32 cellular contexts compared by ENCODE assay signal in the genomic region with DNA sequence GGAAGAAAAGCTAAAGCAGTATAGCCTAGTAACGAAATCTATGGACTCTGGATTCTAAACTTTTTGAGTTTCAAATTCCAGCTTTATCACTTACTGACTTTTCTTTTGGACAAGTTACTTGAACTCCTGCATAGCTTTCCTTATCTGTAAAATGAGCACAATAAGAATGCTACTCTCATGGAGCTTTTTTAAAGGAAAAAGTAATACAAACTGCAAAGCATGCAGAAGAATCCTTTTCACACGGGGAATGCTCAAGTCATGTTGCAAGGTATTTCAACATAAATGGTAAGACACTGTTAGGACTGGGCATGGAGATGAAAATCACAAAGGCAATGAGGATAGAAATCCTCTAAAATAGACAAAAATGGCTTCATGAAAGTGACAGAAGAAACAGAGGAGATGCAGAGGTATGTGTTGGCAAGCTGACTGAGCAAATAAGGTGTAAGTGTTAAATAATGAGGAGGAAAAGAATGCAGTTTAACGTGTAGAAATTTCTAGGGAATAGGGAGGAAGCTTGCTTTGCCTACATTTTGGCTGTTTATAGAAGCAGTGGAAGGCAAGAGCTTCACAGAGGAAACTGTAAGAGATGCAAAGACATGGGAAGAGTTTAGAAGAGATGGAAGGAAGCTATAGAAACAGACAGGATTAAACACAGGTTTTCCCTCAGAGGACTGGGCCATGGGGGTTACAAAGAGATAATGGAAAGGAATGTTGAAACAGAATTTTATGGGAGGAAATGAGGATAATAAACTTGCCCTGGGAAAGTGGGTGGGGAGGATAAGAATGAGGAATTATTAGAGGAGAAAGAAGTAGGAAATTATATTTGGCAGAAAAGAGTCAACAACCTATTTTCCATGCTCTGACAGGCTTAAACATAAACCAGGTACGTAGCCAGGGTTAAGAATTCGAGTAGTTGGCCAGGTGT. TPM values are rescaled to one million over a fixed set of nuclear protein-coding genes. Genes with fewer than 3 reads are reported as not detected.
A peak's percentile ranks its signal among the peaks of the same experiment; 100 is the strongest.
DNase-seq lines count a peak whose midpoint lies in the region; TF ChIP-seq lines count a peak whose summit lies in the region.
"Had no signal": no experiment of that assay in that cellular context is flagged by ENCODE, and none has a peak within 500 bp of the region (broad histone marks: within the 10 kb centered on the region; RNA-seq: fewer than 3 reads in every experiment).

No MANE protein-coding gene starts in this region.

- no peaks in the 10 kb centered on the region for H3F3A ChIP-seq in PC-9 (ENCODE audit: insufficient read depth, low read depth)

- TSS peak; percentile 98 for BruUV-seq in Caco-2 (replicated peaks; lab: Mats Ljungman, UMichigan)
- no TSS peak for BruUV-seq in PC-9 (replicated peaks; lab: Mats Ljungman, UMichigan)

- H2AK5ac ChIP-seq in trophoblast cell (ENCODE audit: low read length): no peak overlapping the region

- 100% methylated on average over 1 of the region's 5 CpGs for WGBS in trophoblast cell (ENCODE audit: extremely low coverage, insufficient coverage, insufficient read length)

- no peak overlapping the region for H4K91ac ChIP-seq in trophoblast cell (ENCODE audit: low read depth, low read length)

- no peak overlapping the region for H3K27ac ChIP-seq in PC-9
- no peak overlapping the region for H3K27ac ChIP-seq in trophoblast cell (ENCODE audit: low read depth, low read length)
- no peak overlapping the region for H3K27ac ChIP-seq in brain microvascular endothelial cell
- no peak overlapping the region for H3K27ac ChIP-seq in right atrium auricular region
- H3K27ac ChIP-seq: esophagus squamous epithelium, gastroesophageal sphincter, HL-60, SK-N-MC, suprapubic skin had no signal

- peak; percentile 41 to 50 for DNase-seq in Caco-2
- DNase-seq in PC-9: peak in 1 of 2 experiments; percentile 38
- DNase-seq in fibroblast of pulmonary artery (ENCODE audit: low read depth): peak; percentile 28
- peak; percentile 41 to 91 for DNase-seq in trophoblast cell
- no peak for DNase-seq in brain microvascular endothelial cell
- DNase-seq in activated naive CD4-positive, alpha-beta T cell treated with anti-CD3 and anti-CD28 coated beads, Interleukin-2, amount 10 ng/mL, durations not matched to agents 7 days and 5 days: no peak
- no peak for DNase-seq in right atrium auricular region (ENCODE audit: low spot score)
- DNase-seq in activated CD8-positive, alpha-beta memory T cell treated with anti-CD3 and anti-CD28 coated beads, Interleukin-2, amount 50 U/mL, for 4 hours: no peak
- DNase-seq: activated CD4-positive, alpha-beta T cell treated with anti-CD3 and anti-CD28 coated beads, Interleukin-2, amount 50 U/mL, for 1 hour; activated CD4-positive, CD25-positive, alpha-beta regulatory T cell; activated gamma-delta T cell; activated T-cell treated with anti-CD3 and anti-CD28 coated beads, Interleukin-2, amount 50 U/mL, for 4 hours; BE2C; CD8-positive, alpha-beta T cell; central memory CD4-positive, alpha-beta T cell; DMS 273 treated with DMSO at 0.1 percent for 48 hours; esophagus squamous epithelium; NCI-H2107; stimulated activated naive CD4-positive, alpha-beta T cell had no signal

- POLR2A ChIA-PET in Caco-2 (lab: Charles Lee) (no interaction called here), PC-9 (lab: Charles Lee; ENCODE audit: unreplicated experiment) (no interaction called here)

- H3K27ac Mint-ChIP-seq in Caco-2 (ENCODE audit: unreplicated experiment): peak overlapping the region; percentile 58
- no peak overlapping the region for H3K27ac Mint-ChIP-seq in activated naive CD4-positive, alpha-beta T cell treated with anti-CD3 and anti-CD28 coated beads, Interleukin-2, amount 10 ng/mL, durations not matched to agents 7 days and 5 days
- H3K27ac Mint-ChIP-seq: CD8-positive, alpha-beta T cell; dendritic cell treated with granulocyte-macrophage colony-stimulating factor and Interleukin-4, amounts not matched to agents 40 ng/mL and 50 ng/mL, for 4 days; natural killer cell treated with Interleukin-12 subunit alpha and Interleukin-12 subunit beta and Interleukin-15 and Interleukin-18, amount 100 ng/mL, for 72 hours had no signal

- intact Hi-C loops in Caco-2 (cut with micrococcal nuclease; ENCODE audit: unreplicated experiment) (loop anchor here (1.0 to 10.0 kb wide), 2 partner anchors 29 to 376 kb away; partner anchors contain the start of gene SNX13), PC-9 (cut with micrococcal nuclease; ENCODE audit: unreplicated experiment) (no loop called here)

- H3K36me3 ChIP-seq in Caco-2 (ENCODE audit: control insufficient read depth, insufficient read depth, low read length): no peaks in the 10 kb centered on the region
- no peaks in the 10 kb centered on the region for H3K36me3 ChIP-seq in PC-9 (ENCODE audit: low read depth)
- H3K36me3 ChIP-seq in trophoblast cell (ENCODE audit: control insufficient read depth in 1 of 2, insufficient read depth in 2 of 2, low read length in 2 of 2): no peaks in the 10 kb centered on the region
- no peaks in the 10 kb centered on the region for H3K36me3 ChIP-seq in brain microvascular endothelial cell (replicated peaks)
- no peaks in the 10 kb centered on the region for H3K36me3 ChIP-seq in right atrium auricular region
- H3K36me3 ChIP-seq: BE2C, esophagus squamous epithelium, gastroesophageal sphincter, suprapubic skin had no signal

- H3K18ac ChIP-seq in trophoblast cell (ENCODE audit: low read length): no peak overlapping the region

- no peak overlapping the region for H3K23ac ChIP-seq in trophoblast cell (ENCODE audit: low read length)

- H3K79me1 ChIP-seq in trophoblast cell (ENCODE audit: low read length): no peaks in the 10 kb centered on the region

- H2BK120ac ChIP-seq in trophoblast cell (ENCODE audit: insufficient read depth, low read length, poor library complexity): no peak overlapping the region

- H2BK12ac ChIP-seq in trophoblast cell (ENCODE audit: low read length): no peak overlapping the region

- CTCF ChIA-PET in Caco-2 (lab: Charles Lee): no interaction called here
- CTCF ChIA-PET in PC-9 (lab: Charles Lee): interaction anchor here (0.6 kb wide), 1 partner anchor 63 kb away, joined by 4 read pairs; no protein-coding TSS in a partner anchor
- CTCF ChIA-PET in activated naive CD4-positive, alpha-beta T cell treated with anti-CD3 and anti-CD28 coated beads, Interleukin-2, amount 10 ng/mL, durations not matched to agents 7 days and 5 days (lab: Charles Lee): interaction anchor here (0.8 to 1.8 kb wide), 2 partner anchors 165 to 199 kb away, joined by 3 to 5 read pairs; no protein-coding TSS in a partner anchor

- no peaks in the 10 kb centered on the region for H3K9me3 Mint-ChIP-seq in Caco-2 (ENCODE audit: unreplicated experiment)
- H3K9me3 Mint-ChIP-seq in activated naive CD4-positive, alpha-beta T cell treated with anti-CD3 and anti-CD28 coated beads, Interleukin-2, amount 10 ng/mL, durations not matched to agents 7 days and 5 days: no peaks in the 10 kb centered on the region
- H3K9me3 Mint-ChIP-seq: activated T-cell treated with anti-CD3 and anti-CD28 coated beads, Interleukin-2, amount 50 U/mL, for 4 hours; CD8-positive, alpha-beta T cell; dendritic cell treated with granulocyte-macrophage colony-stimulating factor and Interleukin-4, amounts not matched to agents 40 ng/mL and 50 ng/mL, for 4 days; natural killer cell treated with Interleukin-12 subunit alpha and Interleukin-12 subunit beta and Interleukin-15 and Interleukin-18, amount 100 ng/mL, for 72 hours had no signal

- H3K79me2 ChIP-seq in PC-9 (ENCODE audit: low read depth) (no peaks in the 10 kb centered on the region), trophoblast cell (ENCODE audit: control insufficient read depth, insufficient read depth, low read length, poor library complexity) (no peaks in the 10 kb centered on the region)

- H2BK5ac ChIP-seq in trophoblast cell (ENCODE audit: low read depth, low read length, poor library complexity): no peak overlapping the region

- H3K4me2 ChIP-seq in PC-9 (no peak overlapping the region), trophoblast cell (ENCODE audit: low read length) (no peak overlapping the region)

- H4K20me1 ChIP-seq in PC-9 (ENCODE audit: insufficient read depth): no peaks in the 10 kb centered on the region

- H3K4ac ChIP-seq in trophoblast cell (ENCODE audit: low read depth, low read length): no peak overlapping the region

- no peaks in the 10 kb centered on the region for H3K27me3 Mint-ChIP-seq in Caco-2 (ENCODE audit: insufficient read depth, unreplicated experiment)
- H3K27me3 Mint-ChIP-seq in activated naive CD4-positive, alpha-beta T cell treated with anti-CD3 and anti-CD28 coated beads, Interleukin-2, amount 10 ng/mL, durations not matched to agents 7 days and 5 days: peaks cover 5% of the 10 kb centered on the region

- H3K14ac ChIP-seq in trophoblast cell (ENCODE audit: low read length): no peak overlapping the region

- in situ Hi-C loops in brain microvascular endothelial cell (cut with HindIII; ENCODE audit: low pct_ligation_motif_present, low sequenced_read_pairs): no loop called here

- H3K4me1 Mint-ChIP-seq in Caco-2 (ENCODE audit: low read depth, unreplicated experiment): peaks cover 16% of the 10 kb centered on the region
- H3K4me1 Mint-ChIP-seq in activated naive CD4-positive, alpha-beta T cell treated with anti-CD3 and anti-CD28 coated beads, Interleukin-2, amount 10 ng/mL, durations not matched to agents 7 days and 5 days: no peaks in the 10 kb centered on the region

- H3K27me3 ChIP-seq in Caco-2 (replicated peaks; ENCODE audit: control insufficient read depth, insufficient read depth, low read length) (no peaks in the 10 kb centered on the region), PC-9 (ENCODE audit: insufficient read depth, low read depth) (no peaks in the 10 kb centered on the region), trophoblast cell (ENCODE audit: insufficient read depth, low read length) (no peaks in the 10 kb centered on the region), brain microvascular endothelial cell (replicated peaks) (no peaks in the 10 kb centered on the region), right atrium auricular region (no peaks in the 10 kb centered on the region)
- H3K27me3 ChIP-seq: BE2C, esophagus squamous epithelium, gastroesophageal sphincter, suprapubic skin had no signal

- H4K12ac ChIP-seq in trophoblast cell (ENCODE audit: low read depth, low read length): no peak overlapping the region

- no peaks in the 10 kb centered on the region for H3K36me3 Mint-ChIP-seq in Caco-2 (ENCODE audit: insufficient read depth, unreplicated experiment)
- no peaks in the 10 kb centered on the region for H3K36me3 Mint-ChIP-seq in activated naive CD4-positive, alpha-beta T cell treated with anti-CD3 and anti-CD28 coated beads, Interleukin-2, amount 10 ng/mL, durations not matched to agents 7 days and 5 days
- H3K36me3 Mint-ChIP-seq: CD8-positive, alpha-beta T cell; natural killer cell treated with Interleukin-12 subunit alpha and Interleukin-12 subunit beta and Interleukin-15 and Interleukin-18, amount 100 ng/mL, for 72 hours had no signal

- H3K4me3 Mint-ChIP-seq in Caco-2 (ENCODE audit: unreplicated experiment): peak overlapping the region; percentile 28
- no peak overlapping the region for H3K4me3 Mint-ChIP-seq in activated naive CD4-positive, alpha-beta T cell treated with anti-CD3 and anti-CD28 coated beads, Interleukin-2, amount 10 ng/mL, durations not matched to agents 7 days and 5 days
- H3K4me3 Mint-ChIP-seq: activated T-cell treated with anti-CD3 and anti-CD28 coated beads, Interleukin-2, amount 50 U/mL, for 4 hours; CD8-positive, alpha-beta T cell; dendritic cell treated with granulocyte-macrophage colony-stimulating factor and Interleukin-4, amounts not matched to agents 40 ng/mL and 50 ng/mL, for 4 days; natural killer cell treated with Interleukin-12 subunit alpha and Interleukin-12 subunit beta and Interleukin-15 and Interleukin-18, amount 100 ng/mL, for 72 hours had no signal

- H3K4me3 ChIP-seq in Caco-2 (ENCODE audit: low read depth, low read length) (no peak overlapping the region), PC-9 (no peak overlapping the region), fibroblast of pulmonary artery (replicated peaks; ENCODE audit: low read depth, low read length) (no peak overlapping the region), trophoblast cell (ENCODE audit: low read depth, low read length) (no peak overlapping the region), brain microvascular endothelial cell (ENCODE audit: low read depth, low read length) (no peak overlapping the region), right atrium auricular region (no peak overlapping the region)
- H3K4me3 ChIP-seq: esophagus squamous epithelium, gastroesophageal sphincter, SK-N-MC, suprapubic skin had no signal

- H4K8ac ChIP-seq in trophoblast cell (ENCODE audit: low read depth, low read length): no peak overlapping the region

- H3K9ac ChIP-seq in trophoblast cell (ENCODE audit: low read length): no peak overlapping the region

- H2AFZ ChIP-seq in PC-9 (peak overlapping the region; percentile 15), trophoblast cell (ENCODE audit: insufficient read depth, low read length, poor library complexity) (no peak overlapping the region)

- TF ChIP-seq CTCF in Caco-2 (IDR thresholded peaks at IDR 0.05; ENCODE audit: insufficient read depth in 1 of 2, low read depth in 1 of 2, low read length in 1 of 2, severe bottlenecking in 1 of 2, unreplicated experiment in 1 of 2) (no peak), PC-9 (conservative IDR thresholded peaks at IDR 0.05) (no peak), fibroblast of pulmonary artery (IDR thresholded peaks at IDR 0.05; ENCODE audit: low read length, missing control alignments) (no peak), brain microvascular endothelial cell (IDR thresholded peaks at IDR 0.05; ENCODE audit: low read depth, low read length, missing control alignments) (no peak), right atrium auricular region (IDR thresholded peaks at IDR 0.05) (no peak)

- H3K9me3 ChIP-seq in Caco-2 (no peaks in the 10 kb centered on the region), PC-9 (ENCODE audit: insufficient read depth, low read depth) (0 out of 2 replicates have a peak, but pooled peaks cover 8% of the 10 kb centered on the region), trophoblast cell (ENCODE audit: insufficient read depth, low read depth, low read length) (no peaks in the 10 kb centered on the region), right atrium auricular region (no peaks in the 10 kb centered on the region)
- H3K9me3 ChIP-seq: BE2C, esophagus squamous epithelium, gastroesophageal sphincter, suprapubic skin had no signal

- H3K4me1 ChIP-seq in Caco-2 (peaks cover 37% of the 10 kb centered on the region), PC-9 (replicated peaks; ENCODE audit: insufficient read depth) (0 out of 2 replicates have a peak, but pooled peaks cover 7% of the 10 kb centered on the region), trophoblast cell (ENCODE audit: control insufficient read depth in 1 of 2, insufficient read depth in 2 of 2, low read length in 2 of 2) (no peaks in the 10 kb centered on the region), right atrium auricular region (no peaks in the 10 kb centered on the region)
- H3K4me1 ChIP-seq: BE2C, esophagus squamous epithelium, gastroesophageal sphincter, suprapubic skin had no signal

- no peaks in the 10 kb centered on the region for H3K9me2 ChIP-seq in PC-9 (ENCODE audit: insufficient read depth)

RNA-seq across cellular contexts. Expression of gene SNX13, which starts 28.8 kb away (rescaled TPM):
- total RNA-seq in Caco-2 (2022): 36.6 and 41.8 TPM in 2 replicates
- 48.8 and 56.3 TPM in 2 replicates for total RNA-seq in PC-9 (2021)
- polyA plus RNA-seq in trophoblast cell (2013): 29.8 and 31.6 TPM in 2 replicates
- total RNA-seq in right atrium auricular region: 10 to 100 TPM; 36.1 to 46.9 TPM

RNA-seq across cellular contexts. Expression of gene PRPS1L1, which starts 58.6 kb away (rescaled TPM):
- total RNA-seq in Caco-2 (2022) (not detected in 2 replicates), PC-9 (2021) (not detected in 2 replicates), right atrium auricular region (not detected)
- polyA plus RNA-seq in trophoblast cell (2013): not detected in 2 replicates
- total RNA-seq: activated T-cell treated with anti-CD3 and anti-CD28 coated beads, Interleukin-2, amount 50 U/mL, for 4 hours; CD8-positive, alpha-beta T cell; esophagus squamous epithelium; gastroesophageal sphincter; LHCN-M2; lung microvascular endothelial cell; natural killer cell treated with Interleukin-12 subunit alpha and Interleukin-12 subunit beta and Interleukin-15 and Interleukin-18, amount 100 ng/mL, for 72 hours; NCI-H460; osteocyte; skeletal muscle tissue; T-helper 1 cell treated with Interleukin-12 subunit alpha and Interleukin-12 subunit beta and Interleukin-4 antibody, amounts not matched to agents 30 ng/mL and 1 ng/mL, for 36 hours; ureter had no signal

Comparison
In these comparisons a context has a peak if more than half of its experiments do, and no peak if none do; other contexts are left out.
1. DNase-seq: peak in Caco-2 (2 of 2), fibroblast of pulmonary artery (single experiment) and trophoblast cell (2 of 2); none in brain microvascular endothelial cell (single experiment), activated naive CD4-positive, alpha-beta T cell treated with anti-CD3 and anti-CD28 coated beads, Interleukin-2, amount 10 ng/mL, durations not matched to agents 7 days and 5 days (single experiment), right atrium auricular region (single experiment) and activated CD8-positive, alpha-beta memory T cell treated with anti-CD3 and anti-CD28 coated beads, Interleukin-2, amount 50 U/mL, for 4 hours (single experiment).